ENCODE assay signal across 8 cellular contexts in the genomic region with DNA sequence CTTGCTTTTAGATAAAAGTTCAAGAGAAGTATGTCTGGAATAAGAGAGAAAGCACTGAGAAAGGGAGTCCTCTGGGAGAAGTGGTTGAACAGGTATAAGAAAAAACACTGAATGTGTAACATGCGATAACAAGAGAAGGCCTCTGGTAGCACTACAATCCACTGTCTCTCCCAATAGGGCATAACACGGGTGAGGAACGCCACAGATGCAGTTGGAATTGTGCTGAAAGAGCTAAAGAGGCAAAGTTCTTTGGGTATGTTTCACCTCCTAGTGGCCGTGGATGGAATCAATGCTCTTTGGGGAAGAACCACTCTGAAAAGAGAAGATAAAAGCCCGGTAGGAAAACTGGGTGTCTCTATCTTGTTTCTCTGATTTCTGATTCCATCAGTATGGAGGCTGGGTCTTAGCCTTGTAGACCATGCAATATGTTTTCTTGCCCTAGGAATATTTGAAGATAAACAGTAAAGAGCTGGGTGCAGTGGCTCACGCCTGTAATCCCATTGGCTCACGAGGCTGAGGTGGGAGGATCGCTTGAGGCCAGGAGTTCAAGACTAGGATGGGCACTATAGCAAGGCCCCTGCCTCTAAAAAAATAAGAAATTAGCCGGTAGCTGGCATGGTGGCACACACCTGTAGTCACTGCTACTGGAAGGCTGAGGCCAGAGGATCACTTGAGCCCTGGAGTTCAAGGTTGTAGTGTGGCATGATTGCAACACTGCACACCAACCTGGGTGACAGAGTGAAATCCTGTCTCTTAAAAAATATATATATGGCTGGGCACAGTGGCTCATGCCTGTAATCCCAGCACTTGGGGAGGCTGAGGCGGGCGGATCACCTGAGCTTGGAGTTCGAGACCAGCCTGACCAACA. TPM values are rescaled to one million over a fixed set of nuclear protein-coding genes. Genes with fewer than 3 reads are reported as not detected.
DNase-seq lines count a peak whose midpoint lies in the region; ATAC-seq and TF ChIP-seq lines count a peak whose summit lies in the region.

No MANE protein-coding gene starts in this region.

- no peaks in the 10 kb centered on the region for H3K27me3 Mint-ChIP-seq in naive B cell
- H3K27me3 Mint-ChIP-seq in stimulated activated memory B cell treated with anti-CD40 and anti-IgM and Interleukin-4, amounts not matched to agents 10 μg/mL and 1 μg/mL and 100 μg/mL, for 72 hours = no peaks in the 10 kb centered on the region

- DNase-seq in A172 (ENCODE audit: low spot score) (peak; percentile 83), ELR (ENCODE audit: low read depth) (peak; percentile 81), NCI-H1930 (lab: John Stamatoyannopoulos, UW) (peak; percentile 16 to 27), naive B cell (peak; percentile 12)

- H3K36me3 Mint-ChIP-seq in naive B cell = peaks cover 0 to 3% of the 10 kb centered on the region in 2 donors
- H3K36me3 Mint-ChIP-seq in stimulated activated memory B cell treated with anti-CD40 and anti-IgM and Interleukin-4, amounts not matched to agents 10 μg/mL and 1 μg/mL and 100 μg/mL, for 72 hours = peaks cover 45% of the 10 kb centered on the region

- peak overlapping the region in 2 of 6 donors; percentile 19 to 26 for H3K27ac Mint-ChIP-seq in naive B cell
- no peak overlapping the region for H3K27ac Mint-ChIP-seq in stimulated activated memory B cell treated with anti-CD40 and anti-IgM and Interleukin-4, amounts not matched to agents 10 μg/mL and 1 μg/mL and 100 μg/mL, for 72 hours

- peak; percentile 71; the same call in 1 of the 2 replicates for TF ChIP-seq CTCF in WI38 (IDR thresholded peaks at IDR 0.05; ENCODE audit: low read depth, low read length)

- no peak overlapping the region for H3K4me3 Mint-ChIP-seq in naive B cell
- H3K4me3 Mint-ChIP-seq in stimulated activated memory B cell treated with anti-CD40 and anti-IgM and Interleukin-4, amounts not matched to agents 10 μg/mL and 1 μg/mL and 100 μg/mL, for 72 hours = no peak overlapping the region

- no peaks in the 10 kb centered on the region for H3K4me1 Mint-ChIP-seq in naive B cell
- no peaks in the 10 kb centered on the region for H3K4me1 Mint-ChIP-seq in stimulated activated memory B cell treated with anti-CD40 and anti-IgM and Interleukin-4, amounts not matched to agents 10 μg/mL and 1 μg/mL and 100 μg/mL, for 72 hours

- peak; percentile 83 for ATAC-seq in esophagus mucosa
- peak; percentile 32 to 45 for ATAC-seq in naive B cell (ENCODE audit: low read depth in 2 of 2)
- ATAC-seq in stimulated activated memory B cell treated with anti-CD40 and anti-IgM and Interleukin-4, amounts not matched to agents 10 μg/mL and 1 μg/mL and 100 μg/mL, for 72 hours = no peak
- no peak for ATAC-seq in GM18870 (IDR thresholded peaks at IDR 0.05; ENCODE audit: unreplicated experiment)

- no peak overlapping the region for H3K4me3 ChIP-seq in WI38 (ENCODE audit: low read depth, low read length)

- H3K9me3 Mint-ChIP-seq in naive B cell = no peaks in the 10 kb centered on the region
- no peaks in the 10 kb centered on the region for H3K9me3 Mint-ChIP-seq in stimulated activated memory B cell treated with anti-CD40 and anti-IgM and Interleukin-4, amounts not matched to agents 10 μg/mL and 1 μg/mL and 100 μg/mL, for 72 hours

RNA-seq across cellular contexts. Expression of gene DAP3, which starts 40.4 kb away (rescaled TPM):
- 117 and 160 TPM in 2 replicates for total RNA-seq in A172 (2014; rRNA removed; shearing (Covaris generic))
- 69.7 TPM for total RNA-seq in esophagus mucosa
- polyA plus RNA-seq in naive B cell (ENCODE audit: low read depth in 6 of 6) = 10 to 100 TPM; 65.6 to 87.5 (median 77.6) TPM

RNA-seq across cellular contexts. Expression of gene YY1AP1, which starts 40.7 kb away (rescaled TPM):
- 48.2 and 64.7 TPM in 2 replicates for total RNA-seq in A172 (2014; rRNA removed; shearing (Covaris generic))
- total RNA-seq in esophagus mucosa = 40.3 TPM
- polyA plus RNA-seq in naive B cell (ENCODE audit: low read depth in 6 of 6) = 10 to 100 TPM; 26.7 to 56.1 (median 32.2) TPM

Comparison
In these comparisons a context has a peak if more than half of its experiments do, and no peak if none do; other contexts are left out.
1. DNase-seq: peak in every context shown above with its lines; median percentile 83 in A172; 81 in ELR; 22 in NCI-H1930; 12 in naive B cell.
2. ATAC-seq: peak in esophagus mucosa (single experiment) and naive B cell (2 of 2); none in stimulated activated memory B cell treated with anti-CD40 and anti-IgM and Interleukin-4, amounts not matched to agents 10 μg/mL and 1 μg/mL and 100 μg/mL, for 72 hours (single experiment) and GM18870 (single experiment).